20 cellular contexts compared by ENCODE assay signal in genomic region chr17:44293509-44294226, GRCh38. TPM values are rescaled to one million over a fixed set of nuclear protein-coding genes. Genes with fewer than 3 reads are reported as not detected.
"Had no signal": no experiment of that assay in that cellular context is flagged by ENCODE, and none has a peak within 500 bp of the region (broad histone marks: within the 10 kb centered on the region; RNA-seq: fewer than 3 reads in every experiment).

No MANE protein-coding gene starts in this region.

- H3K36me3 Mint-ChIP-seq: activated CD8-positive, alpha-beta memory T cell treated with anti-CD3 and anti-CD28 coated beads, Interleukin-2, amount 10 ng/mL, durations not matched to agents 7 days and 5 days had no signal

- H3K4me3 ChIP-seq: colonic mucosa, gastrocnemius medialis, heart left ventricle, left ventricle myocardium inferior, ovary, smooth muscle cell had no signal

- FAIRE-seq: endometrium had no signal

- H3K9me3 ChIP-seq: colonic mucosa, gastrocnemius medialis, heart left ventricle, left ventricle myocardium inferior, ovary had no signal

- ATAC-seq: activated CD8-positive, alpha-beta memory T cell treated with anti-CD3 and anti-CD28 coated beads, Interleukin-2, amount 10 ng/mL, durations not matched to agents 7 days and 5 days; gastrocnemius medialis; heart left ventricle; sciatic nerve had no signal

- H3K4me1 Mint-ChIP-seq: central memory CD8-positive, alpha-beta T cell; neural crest cell had no signal

- H3K27ac Mint-ChIP-seq: activated CD8-positive, alpha-beta memory T cell treated with anti-CD3 and anti-CD28 coated beads, Interleukin-2, amount 10 ng/mL, durations not matched to agents 7 days and 5 days had no signal

- H3K9me3 Mint-ChIP-seq: central memory CD8-positive, alpha-beta T cell; neural crest cell had no signal

- DNase-seq: activated CD4-positive, alpha-beta T cell treated with anti-CD3 and anti-CD28 coated beads, Interleukin-2, amount 50 U/mL, for 1 hour; activated CD8-positive, alpha-beta memory T cell treated with anti-CD3 and anti-CD28 coated beads, Interleukin-2, amount 10 ng/mL, durations not matched to agents 7 days and 5 days; activated naive CD4-positive, alpha-beta T cell; aorta; colonic mucosa; gastrocnemius medialis; heart left ventricle; left ventricle myocardium inferior; mammary epithelial cell; ovary; stimulated activated CD4-positive, alpha-beta T cell treated with anti-CD3 and anti-CD28 coated beads, Interleukin-4, amount 100 ng/mL, for 1 hour; T-helper 1 cell; T1000 had no signal

- H3K4me3 Mint-ChIP-seq: activated CD8-positive, alpha-beta memory T cell treated with anti-CD3 and anti-CD28 coated beads, Interleukin-2, amount 10 ng/mL, durations not matched to agents 7 days and 5 days; central memory CD8-positive, alpha-beta T cell; neural crest cell had no signal

RNA-seq across cellular contexts. Expression of gene RUNDC3A, which starts 14.7 kb away (rescaled TPM):
- total RNA-seq: gastrocnemius medialis had no signal

RNA-seq across cellular contexts. Expression of gene SLC4A1, which starts 25.7 kb away (rescaled TPM):
- total RNA-seq: activated CD8-positive, alpha-beta memory T cell treated with anti-CD3 and anti-CD28 coated beads, Interleukin-2, amount 10 ng/mL, durations not matched to agents 7 days and 5 days; kidney epithelial cell; left ventricle myocardium inferior; mammary epithelial cell; myocyte; neural crest cell; smooth muscle cell had no signal
